Comparison of ENCODE assay signal across 14 cellular contexts in the genomic region with DNA sequence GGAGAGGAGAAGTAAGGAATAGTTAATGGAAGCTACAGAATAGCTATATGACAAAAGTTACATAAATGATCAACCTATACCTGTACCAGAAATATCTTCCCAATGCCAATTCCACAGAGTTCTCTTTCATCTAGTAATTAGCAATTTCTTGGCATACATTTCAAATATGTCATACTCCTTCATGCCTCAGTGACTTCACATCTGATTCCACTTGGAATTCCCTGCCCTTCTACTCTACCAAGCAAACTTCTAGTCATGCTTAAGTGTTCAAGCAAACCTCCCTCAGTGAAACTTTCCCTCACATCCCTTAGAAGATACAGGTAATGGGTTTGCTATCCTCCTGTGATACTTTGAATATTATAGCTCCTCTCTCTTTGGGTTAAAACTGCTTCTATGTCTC.
"Had no signal": no experiment of that assay in that cellular context is flagged by ENCODE, and none has a peak within 500 bp of the region (broad histone marks: within the 10 kb centered on the region; RNA-seq: fewer than 3 reads in every experiment).

No MANE protein-coding gene starts in this region.

- H3K4me1 ChIP-seq: colonic mucosa, left lung, suprapubic skin had no signal

- H3K9me3 ChIP-seq: colonic mucosa, left lung, suprapubic skin had no signal

- H3K36me3 ChIP-seq: cardiac muscle cell, colonic mucosa, left lung, suprapubic skin had no signal

- H3K27me3 ChIP-seq: cardiac muscle cell, colonic mucosa, left lung, suprapubic skin had no signal

- ATAC-seq: activated CD8-positive, alpha-beta T cell treated with anti-CD3 and anti-CD28 coated beads, Interleukin-2, amount 10 ng/mL, durations not matched to agents 7 days and 5 days; left lung; stimulated activated naive CD8-positive, alpha-beta T cell treated with anti-CD3 and anti-CD28 coated beads, Interleukin-15, Interleukin-2, amounts not matched to agents 100 U/mL and 50 U/mL, for 24 hours; WTC11 had no signal

- H3K27ac ChIP-seq: cardiac muscle cell, colonic mucosa, left lung, suprapubic skin had no signal

- DNase-seq: activated CD4-positive, alpha-beta T cell treated with anti-CD3 and anti-CD28 coated beads for 48 hours; activated CD8-positive, alpha-beta memory T cell treated with anti-CD3 and anti-CD28 coated beads, Interleukin-2, amount 50 U/mL, for 48 hours; activated CD8-positive, alpha-beta T cell treated with anti-CD3 and anti-CD28 coated beads, Interleukin-2, amount 10 ng/mL, durations not matched to agents 7 days and 5 days; activated naive CD8-positive, alpha-beta T cell treated with anti-CD3 and anti-CD28 coated beads, Interleukin-2, amount 10 ng/mL, durations not matched to agents 7 days and 5 days; aorta; colonic mucosa; immature natural killer cell; left lung; mesendoderm; stimulated activated CD4-positive, alpha-beta T cell treated with anti-CD3 and anti-CD28 coated beads, Interleukin-2, amount 100 ng/mL, for 48 hours; stimulated activated naive CD8-positive, alpha-beta T cell treated with anti-CD3 and anti-CD28 coated beads, Interleukin-15, Interleukin-2, amounts not matched to agents 100 U/mL and 50 U/mL, for 24 hours had no signal

- H3K4me3 ChIP-seq: cardiac muscle cell, colonic mucosa, left lung, suprapubic skin had no signal
